ENCODE assay signal across 8 cellular contexts in the genomic region with DNA sequence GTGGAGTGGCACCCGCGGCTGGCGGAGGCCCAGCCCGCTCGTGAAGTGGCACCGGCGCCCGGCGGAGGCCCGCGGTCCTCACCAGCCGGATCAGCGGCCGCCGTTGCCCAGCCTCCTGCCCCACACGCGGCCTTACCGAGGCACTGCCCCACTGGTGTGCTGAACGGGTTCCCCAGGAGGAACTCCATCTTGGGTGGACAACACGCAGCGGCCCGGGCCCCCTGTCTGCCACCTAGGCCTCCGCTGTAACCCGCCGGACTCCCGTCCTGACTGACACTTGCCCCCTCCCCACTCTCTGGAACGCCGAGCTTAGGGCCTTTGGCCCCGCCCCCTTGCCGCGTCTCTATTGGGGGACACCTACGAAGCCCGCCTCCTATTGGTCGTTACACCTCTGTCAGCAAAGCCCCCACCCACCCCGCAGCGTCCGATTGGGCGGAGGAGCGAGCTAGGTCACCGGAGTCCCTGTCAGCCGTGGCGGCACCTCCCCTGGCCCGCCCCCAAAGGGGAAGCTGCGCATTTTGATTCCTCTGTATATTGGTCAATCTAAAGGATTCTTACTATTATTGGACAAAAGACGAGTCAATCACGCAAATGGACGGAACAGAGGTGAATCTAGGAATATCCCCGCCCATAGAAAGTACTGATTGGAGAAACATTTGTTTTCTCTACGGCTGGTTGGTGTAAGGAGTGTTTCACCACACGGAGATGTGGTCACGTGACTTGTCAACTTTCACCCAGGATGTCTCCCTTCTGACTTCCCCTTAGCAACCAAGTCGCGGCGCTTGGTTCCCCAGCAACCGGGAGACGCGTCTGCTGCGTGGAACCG.
DNase-seq lines count a peak whose midpoint lies in the region; ATAC-seq and FAIRE-seq lines count a peak whose summit lies in the region.

TSS of gene DRC3 (plus strand) at position 737 of the 826 bp plus-strand sequence. CDS start 4,737 bp downstream, outside the sequence.
TSS of gene TOM1L2 (minus strand) at position 275 of the 826 bp plus-strand sequence. CDS start at position 188, 87 bp downstream.

- peak; percentile 100 for FAIRE-seq in islet of Langerhans (lab: Jason Lieb, UNC)

- ATAC-seq in GM19043 (IDR thresholded peaks at IDR 0.05; ENCODE audit: low read depth, unreplicated experiment) (peak; percentile 89), HG03354 (IDR thresholded peaks at IDR 0.05; ENCODE audit: poor library complexity, severe bottlenecking, unreplicated experiment) (peak; percentile 94)
- peak; percentile 96 to 98 for ATAC-seq in activated CD4-positive, CD25-positive, alpha-beta regulatory T cell treated with anti-CD3 and anti-CD28 coated beads, Interleukin-2, amount 50 U/mL, for 24 hours

- DNase-seq in AG20443 (ENCODE audit: low spot score): peak; percentile 98
- peak; percentile 100 for DNase-seq in NCI-H446 (lab: John Stamatoyannopoulos, UW)
- peak; percentile 100 for DNase-seq in cerebellar nuclear complex (lab: John Stamatoyannopoulos, UW)
- peak; percentile 99 to 100 for DNase-seq in stimulated activated CD4-positive, alpha-beta T cell treated with anti-CD3 and anti-CD28 coated beads, Interleukin-12 subunit alpha, Interleukin-12 subunit beta, amount 100 ng/mL, for 24 hours (ENCODE audit: low read depth in 2 of 2)

Comparison
In these comparisons a context has a peak if more than half of its experiments do, and no peak if none do; other contexts are left out.
1. Peak in every context shown above with its lines: DNase-seq and ATAC-seq.